Comparison of ENCODE assay signal across 9 cellular contexts in genomic region chr20:32019563-32020463, GRCh38. TPM values are rescaled to one million over a fixed set of nuclear protein-coding genes. Genes with fewer than 3 reads are reported as not detected.
DNase-seq lines count a peak whose midpoint lies in the region; ATAC-seq and TF ChIP-seq lines count a peak whose summit lies in the region.
"Had no signal": no experiment of that assay in that cellular context is flagged by ENCODE, and none has a peak within 500 bp of the region (broad histone marks: within the 10 kb centered on the region; RNA-seq: fewer than 3 reads in every experiment).

No MANE protein-coding gene starts in this region.

- peak overlapping the region; percentile 23 to 56 for H3K4me3 ChIP-seq in right atrium auricular region

- peaks cover 0 to 3% of the 10 kb centered on the region in 2 donors for H3K27me3 ChIP-seq in right atrium auricular region

- DNase-seq in right atrium auricular region (ENCODE audit: low spot score): no peak
- DNase-seq in left ventricle myocardium superior: no peak
- no peak for DNase-seq in WTC11 (ENCODE audit: low spot score)
- DNase-seq in immature natural killer cell: no peak
- DNase-seq in omental fat pad (ENCODE audit: low spot score): no peak
- no peak for DNase-seq in NCI-H146 (lab: John Stamatoyannopoulos, UW)
- no peak for DNase-seq in COLO668 (lab: John Stamatoyannopoulos, UW; ENCODE audit: unreplicated experiment)
- DNase-seq in NCI-H2081 (lab: John Stamatoyannopoulos, UW): no peak
- DNase-seq: colonic mucosa had no signal

- H3K36me3 Mint-ChIP-seq in WTC11 (0 out of 2 replicates have a peak, but pooled peaks cover 3% of the 10 kb centered on the region), immature natural killer cell (peaks cover 0 to 7% (median 0%) of the 10 kb centered on the region in 3 donors)

- H3K9me3 Mint-ChIP-seq in WTC11 (no peaks in the 10 kb centered on the region), immature natural killer cell (no peaks in the 10 kb centered on the region)

- no peaks in the 10 kb centered on the region for H3K9me3 ChIP-seq in right atrium auricular region
- H3K9me3 ChIP-seq: colonic mucosa had no signal

- H3K4me3 Mint-ChIP-seq in WTC11 (peak overlapping the region; percentile 74), immature natural killer cell (peak overlapping the region; percentile 86 to 92 (median 87))

- peak overlapping the region; percentile 27; the same call in 1 of the 2 replicates for H3K27ac Mint-ChIP-seq in WTC11
- H3K27ac Mint-ChIP-seq in immature natural killer cell: no peak overlapping the region

- ATAC-seq in left ventricle myocardium superior (no peak), WTC11 (no peak), omental fat pad (ENCODE audit: low FRiP score) (no peak)

- H3K27ac ChIP-seq in right atrium auricular region: no peak overlapping the region
- H3K27ac ChIP-seq: colonic mucosa had no signal

- H3K27me3 Mint-ChIP-seq in WTC11 (ENCODE audit: low read depth) (peaks cover 16% of the 10 kb centered on the region), immature natural killer cell (ENCODE audit: low read depth in 3 of 3) (peaks cover 28 to 40% (median 36%) of the 10 kb centered on the region in 3 donors)

- POLR2A ChIA-PET in WTC11 (lab: Charles Lee): interaction anchor here (0.5 to 1.2 kb wide), 3 partner anchors 9 to 159 kb away, joined by 3 to 5 read pairs (median 4); no protein-coding TSS in a partner anchor

- intact Hi-C loops in left ventricle myocardium superior (cut with micrococcal nuclease): no loop called here

- no peaks in the 10 kb centered on the region for H3K36me3 ChIP-seq in right atrium auricular region
- H3K36me3 ChIP-seq: colonic mucosa had no signal

- H3K4me1 Mint-ChIP-seq in WTC11: peaks cover 43% of the 10 kb centered on the region
- peaks cover 18 to 25% of the 10 kb centered on the region in 2 donors for H3K4me1 Mint-ChIP-seq in immature natural killer cell

- CTCF ChIA-PET in WTC11 (lab: Charles Lee): interaction anchor here (0.6 to 2.7 kb wide), 16 partner anchors 10 to 377 kb away, joined by 3 to 20 read pairs (median 3); partner anchors contain the start of gene PDRG1

- peaks cover 0 to 16% of the 10 kb centered on the region in 2 donors for H3K4me1 ChIP-seq in right atrium auricular region
- H3K4me1 ChIP-seq: colonic mucosa had no signal

- no peak for TF ChIP-seq CTCF in right atrium auricular region (IDR thresholded peaks at IDR 0.05)
- TF ChIP-seq CTCF in WTC11 (IDR thresholded peaks at IDR 0.05): no peak
- no peak for TF ChIP-seq CTCF in omental fat pad (IDR thresholded peaks at IDR 0.05)

TF ChIP-seq in WTC11, 78 proteins besides CTCF, POLR2A, EP300 and RAD21:
- TF ChIP-seq NR2C2 (CRISPR knock-in tag; IDR thresholded peaks at IDR 0.05) (no peak), USF1 (CRISPR knock-in tag; IDR thresholded peaks at IDR 0.05) (no peak), SMAD3 (CRISPR knock-in tag; IDR thresholded peaks at IDR 0.05; ENCODE audit: borderline replicate concordance) (no peak), ZNF671 (CRISPR knock-in tag; IDR thresholded peaks at IDR 0.05) (no peak), SOX15 (CRISPR knock-in tag; IDR thresholded peaks at IDR 0.05) (no peak), NFE2L1 (CRISPR knock-in tag; IDR thresholded peaks at IDR 0.05) (no peak), SMAD4 (CRISPR knock-in tag; IDR thresholded peaks at IDR 0.05) (no peak), TP53 (CRISPR knock-in tag; IDR thresholded peaks at IDR 0.05) (no peak), FOXJ3 (CRISPR knock-in tag; IDR thresholded peaks at IDR 0.05; ENCODE audit: borderline replicate concordance) (no peak), ZNF121 (CRISPR knock-in tag; IDR thresholded peaks at IDR 0.05) (no peak), AR (CRISPR knock-in tag; IDR thresholded peaks at IDR 0.05) (no peak), FOXK1 (CRISPR knock-in tag; IDR thresholded peaks at IDR 0.05) (no peak), IRF1 (CRISPR knock-in tag; IDR thresholded peaks at IDR 0.05) (no peak)
- TF ChIP-seq, protein P1, sequence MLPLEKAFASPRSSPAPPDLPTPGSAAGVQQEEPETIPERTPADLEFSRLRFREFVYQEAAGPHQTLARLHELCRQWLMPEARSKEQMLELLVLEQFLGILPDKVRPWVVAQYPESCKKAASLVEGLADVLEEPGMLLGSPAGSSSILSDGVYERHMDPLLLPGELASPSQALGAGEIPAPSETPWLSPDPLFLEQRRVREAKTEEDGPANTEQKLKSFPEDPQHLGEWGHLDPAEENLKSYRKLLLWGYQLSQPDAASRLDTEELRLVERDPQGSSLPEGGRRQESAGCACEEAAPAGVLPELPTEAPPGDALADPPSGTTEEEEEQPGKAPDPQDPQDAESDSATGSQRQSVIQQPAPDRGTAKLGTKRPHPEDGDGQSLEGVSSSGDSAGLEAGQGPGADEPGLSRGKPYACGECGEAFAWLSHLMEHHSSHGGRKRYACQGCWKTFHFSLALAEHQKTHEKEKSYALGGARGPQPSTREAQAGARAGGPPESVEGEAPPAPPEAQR (CRISPR knock-in tag; IDR thresholded peaks at IDR 0.05): no peak

RNA-seq across cellular contexts. Expression of gene CCM2L, which starts 9.6 kb away (rescaled TPM):
- total RNA-seq in right atrium auricular region (1 to 10 TPM; 6.0 to 8.1 TPM), left ventricle myocardium superior (9.2 TPM), WTC11 (2021) (7.8 to 10.9 TPM (median 9.1 TPM) in 3 replicates), omental fat pad (10 to 100 TPM in 1 of 4 donors, 1 to 10 TPM in 3; 2.4 to 41.6 (median 6.7) TPM)
- not detected for polyA plus RNA-seq in immature natural killer cell

RNA-seq across cellular contexts. Expression of gene HCK, which starts 32.2 kb away (rescaled TPM):
- total RNA-seq in right atrium auricular region (1 to 10 TPM; 2.3 to 9.2 TPM), left ventricle myocardium superior (4.4 TPM), WTC11 (2021) (1.2 to 1.4 TPM (median 1.3 TPM) in 3 replicates), omental fat pad (10 to 100 TPM; 22.4 to 68.6 (median 39.2) TPM)
- 1 to 10 TPM; 1.7 to 8.8 (median 7.3) TPM for polyA plus RNA-seq in immature natural killer cell

RNA-seq across cellular contexts. Expression of gene XKR7, which starts 51.9 kb away (rescaled TPM):
- total RNA-seq in right atrium auricular region (not detected), left ventricle myocardium superior (not detected), WTC11 (2021) (2.3 to 2.6 TPM (median 2.5 TPM) in 3 replicates), omental fat pad (not detected)
- polyA plus RNA-seq in immature natural killer cell: not detected
